Comparison of ENCODE assay signal across 19 cellular contexts in the genomic region with DNA sequence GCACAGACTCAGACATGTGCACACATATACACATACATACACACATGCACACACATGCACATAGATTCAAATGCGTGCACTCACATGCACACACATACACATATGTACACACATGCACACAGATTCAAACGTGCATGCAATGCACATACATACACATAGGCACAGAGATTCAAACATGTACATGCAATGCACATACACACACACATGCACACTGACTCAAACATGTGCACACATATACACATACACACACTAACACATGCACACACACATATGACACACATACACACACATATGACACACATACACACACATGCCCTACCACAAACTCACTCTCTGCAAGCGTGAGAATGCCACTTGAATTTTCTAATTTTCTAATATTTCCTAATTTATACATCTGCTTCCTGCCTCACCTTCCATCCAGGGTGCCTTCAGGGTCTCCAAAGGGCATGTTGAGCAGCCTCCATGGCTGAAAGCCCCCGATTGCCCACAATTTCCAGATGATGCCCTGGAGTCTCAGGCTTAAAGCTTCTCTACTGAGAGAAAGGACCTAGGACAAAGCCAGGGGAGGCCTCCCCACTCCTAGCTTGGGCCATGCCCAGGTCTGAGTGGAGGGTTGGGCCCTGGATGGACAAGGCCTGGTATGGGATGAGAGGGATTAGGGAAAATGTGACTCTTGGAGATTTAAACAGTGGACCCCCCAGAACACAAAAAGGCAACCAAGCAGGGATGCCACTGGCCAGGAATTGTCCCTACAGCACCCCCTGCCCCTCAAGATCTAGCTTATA.
DNase-seq lines count a peak whose midpoint lies in the region; ATAC-seq, FAIRE-seq and TF ChIP-seq lines count a peak whose summit lies in the region.
"Had no signal": no experiment of that assay in that cellular context is flagged by ENCODE, and none has a peak within 500 bp of the region (broad histone marks: within the 10 kb centered on the region; RNA-seq: fewer than 3 reads in every experiment).

No MANE protein-coding gene starts in this region.

- H3K56ac ChIP-seq in H1 (replicated peaks; ENCODE audit: insufficient read length, low read depth, low read length): no peak overlapping the region

- H3K27me3 Mint-ChIP-seq in osteocyte (ENCODE audit: unreplicated experiment): no peaks in the 10 kb centered on the region
- H3K27me3 Mint-ChIP-seq: CD4-positive, alpha-beta memory T cell had no signal

- ATAC-seq in GM12878 (no peak), GM18505 (IDR thresholded peaks at IDR 0.05; ENCODE audit: unreplicated experiment) (no peak), HG03457 (IDR thresholded peaks at IDR 0.05; ENCODE audit: unreplicated experiment) (no peak)
- ATAC-seq: HCT116 had no signal

- no peak overlapping the region for H3K14ac ChIP-seq in H1 (ENCODE audit: insufficient read length)

- CTCF ChIA-PET in GM12878 (lab: Yijun Ruan, JAX) (no interaction called here), H1 (lab: Charles Lee; ENCODE audit: partially characterized antibody) (interaction anchor here (0.7 to 1.6 kb wide), 3 partner anchors 13 to 41 kb away, joined by 3 read pairs; no protein-coding TSS in a partner anchor)

- H3K79me1 ChIP-seq in H1 (ENCODE audit: low read depth, low read length): no peaks in the 10 kb centered on the region

- H3K18ac ChIP-seq in H1 (ENCODE audit: extremely low read depth, low read length): no peak overlapping the region

- H3K4me2 ChIP-seq in GM12878 (ENCODE audit: control insufficient read depth, insufficient read depth): no peak overlapping the region
- H3K4me2 ChIP-seq in H1 (ENCODE audit: insufficient read depth in 1 of 2, low read depth in 2 of 2, low read length in 2 of 2): no peak overlapping the region

- H2BK120ac ChIP-seq in H1 (replicated peaks; ENCODE audit: low read depth, low read length): no peak overlapping the region

- no peaks in the 10 kb centered on the region for H3K4me1 Mint-ChIP-seq in osteocyte (ENCODE audit: unreplicated experiment)
- H3K4me1 Mint-ChIP-seq: CD4-positive, alpha-beta memory T cell; H9 had no signal

- peaks cover 67% of the 10 kb centered on the region for H3K9me3 Mint-ChIP-seq in osteocyte (ENCODE audit: unreplicated experiment)

- TF ChIP-seq POLR2A in GM12878 (IDR thresholded peaks at IDR 0.05; ENCODE audit: low read depth, low read length): no peak
- TF ChIP-seq POLR2A in H1 (IDR thresholded peaks at IDR 0.05; ENCODE audit: control extremely low read depth in 1 of 2, low read depth in 2 of 2, low read length in 2 of 2): no peak
- no peak for TF ChIP-seq POLR2A in lower leg skin (IDR thresholded peaks at IDR 0.05)
- no peak for TF ChIP-seq POLR2A in GM18505 (IDR thresholded peaks at IDR 0.05; ENCODE audit: borderline replicate concordance, extremely low read depth, insufficient read depth, insufficient read length)

- H3K27ac Mint-ChIP-seq in osteocyte (ENCODE audit: unreplicated experiment): no peak overlapping the region
- H3K27ac Mint-ChIP-seq: CD4-positive, alpha-beta memory T cell; H9 had no signal

- TF ChIP-seq CTCF in GM12878 (IDR thresholded peaks at IDR 0.05 in 2 of 3, conservative IDR thresholded peaks at IDR 0.05 in 1 of 3; ENCODE audit: control insufficient read depth in 2 of 3, extremely low read depth in 1 of 3, insufficient read depth in 1 of 3, low read depth in 3 of 3, low read length in 3 of 3) (no peak), H1 (IDR thresholded peaks at IDR 0.05; ENCODE audit: control extremely low read depth in 1 of 3, insufficient read depth in 1 of 3, low read depth in 1 of 3, low read length in 3 of 3) (no peak), lower leg skin (IDR thresholded peaks at IDR 0.05) (no peak), osteocyte (IDR thresholded peaks at IDR 0.05) (no peak), dorsolateral prefrontal cortex (IDR thresholded peaks at IDR 0.05 in 54 of 56, conservative IDR thresholded peaks at IDR 0.05 in 2 of 56; ENCODE audit: low read depth in 1 of 56, partially characterized antibody in 56 of 56) (no peak)

- H3K27me3 ChIP-seq in GM12878 (replicated peaks in 1 of 2; ENCODE audit: control insufficient read depth in 2 of 2, insufficient read depth in 2 of 2, low read length in 1 of 2) (no peaks in the 10 kb centered on the region), H1 (replicated peaks in 1 of 4; ENCODE audit: control insufficient read depth in 3 of 4, extremely low read depth in 1 of 4, insufficient read depth in 3 of 4, low read length in 3 of 4) (no peaks in the 10 kb centered on the region), SJCRH30 (no peaks in the 10 kb centered on the region), dorsolateral prefrontal cortex (peaks cover 0 to 9% (median 0%) of the 10 kb centered on the region in 45 donors)

- H2BK15ac ChIP-seq in H1 (ENCODE audit: low read length): no peak overlapping the region

- 19% methylated on average over 4 of the region's 4 CpGs for WGBS in GM12878 (ENCODE audit: insufficient coverage, insufficient replicate concordance, low lambda C conversion rate, missing lambda C conversion rate)
- WGBS in H1 (ENCODE audit: extremely low coverage in 1 of 2, insufficient coverage in 1 of 2, insufficient read length in 1 of 2, insufficient replicate concordance in 2 of 2, low coverage in 1 of 2, low lambda C conversion rate in 2 of 2, missing lambda C conversion rate in 1 of 2), 2 experiments: 91% methylated on average over 4 of the region's 4 CpGs; no CpG with 5 or more reads in 1 of the 2 experiments
- 89 to 90% methylated on average over 4 of the region's 4 CpGs for WGBS in lower leg skin, 2 donors

- no peak for TF ChIP-seq RAD21 in GM12878 (IDR thresholded peaks at IDR 0.05; ENCODE audit: insufficient read depth, low read depth, low read length)
- TF ChIP-seq RAD21 in H1 (IDR thresholded peaks at IDR 0.05 in 1 of 2, conservative IDR thresholded peaks at IDR 0.05 in 1 of 2; ENCODE audit: low read depth in 2 of 2, low read length in 2 of 2): no peak

- BruUV-seq in GM12878 (replicated peaks; lab: Mats Ljungman, UMichigan): no TSS peak

- RAD21 ChIA-PET in GM12878 (lab: Charles Lee; ENCODE audit: unreplicated experiment): no interaction called here

- H3K4me1 ChIP-seq in GM12878 (ENCODE audit: control insufficient read depth, insufficient read depth, low read length) (no peaks in the 10 kb centered on the region), H1 (replicated peaks in 1 of 4; ENCODE audit: control insufficient read depth in 3 of 4, insufficient read depth in 4 of 4, low read length in 3 of 4) (no peaks in the 10 kb centered on the region), SJCRH30 (no peaks in the 10 kb centered on the region)

- no peak overlapping the region for H3K4ac ChIP-seq in H1 (replicated peaks; ENCODE audit: insufficient read length, low read depth, low read length)

- H3K27ac ChIP-seq in GM12878 (ENCODE audit: control insufficient read depth, insufficient read depth) (no peak overlapping the region), H1 (ENCODE audit: low read depth, low read length) (no peak overlapping the region), SJCRH30 (no peak overlapping the region), dorsolateral prefrontal cortex (no peak overlapping the region)

- no peaks in the 10 kb centered on the region for H3K36me3 Mint-ChIP-seq in osteocyte (ENCODE audit: unreplicated experiment)
- H3K36me3 Mint-ChIP-seq: CD4-positive, alpha-beta memory T cell had no signal

- H3K9me3 ChIP-seq in GM12878 (replicated peaks; ENCODE audit: control insufficient read depth, insufficient read depth, low read length): no peaks in the 10 kb centered on the region; the same call in 2 of the 3 replicates
- peaks cover 6 to 10% of the 10 kb centered on the region in 2 experiments; a peak in 3 of 4 replicates for H3K9me3 ChIP-seq in H1 (ENCODE audit: insufficient read depth in 2 of 2, low read depth in 1 of 2, low read length in 1 of 2)
- H3K9me3 ChIP-seq in SJCRH30 (replicated peaks): no peaks in the 10 kb centered on the region

- no peak for FAIRE-seq in GM12878 (lab: Jason Lieb, UNC)
- no peak for FAIRE-seq in H1 (lab: Jason Lieb, UNC)
- FAIRE-seq: GM18507 had no signal

- no peak overlapping the region for H3K23ac ChIP-seq in H1 (ENCODE audit: insufficient read length)

- no peak overlapping the region for H2BK12ac ChIP-seq in H1 (ENCODE audit: low read depth, low read length)

- no peak for TF ChIP-seq EP300 in GM12878 (IDR thresholded peaks at IDR 0.05; ENCODE audit: borderline replicate concordance in 1 of 2, control insufficient read depth in 1 of 2, low read depth in 2 of 2, low read length in 2 of 2)
- no peak for TF ChIP-seq EP300 in H1 (IDR thresholded peaks at IDR 0.05; ENCODE audit: borderline replicate concordance in 1 of 2, low read depth in 2 of 2, low read length in 2 of 2)

- SMC1A ChIA-PET in GM12878 (lab: Charles Lee; ENCODE audit: uncharacterized antibody, unreplicated experiment): no interaction called here

- no peak overlapping the region for H3K9ac ChIP-seq in GM12878 (ENCODE audit: control insufficient read depth, insufficient read depth, low read length)
- no peak overlapping the region for H3K9ac ChIP-seq in H1 (replicated peaks in 1 of 4; ENCODE audit: extremely low read depth in 1 of 4, low read depth in 3 of 4, low read length in 3 of 4)

- H3K79me2 ChIP-seq in GM12878 (ENCODE audit: control insufficient read depth, insufficient read depth, low read length) (no peaks in the 10 kb centered on the region), H1 (ENCODE audit: control insufficient read depth in 1 of 2, insufficient read depth in 2 of 2, low read length in 2 of 2) (no peaks in the 10 kb centered on the region)

- peaks cover 2% of the 10 kb centered on the region; the same call in 1 of the 2 replicates for H3K23me2 ChIP-seq in H1 (ENCODE audit: low read depth, low read length)

- H2AFZ ChIP-seq in GM12878 (ENCODE audit: control insufficient read depth, low read depth, low read length): no peak overlapping the region
- no peak overlapping the region for H2AFZ ChIP-seq in H1 (ENCODE audit: low read length)

- in situ Hi-C loops in GM12878 (cut with MboI): no loop called here

- no peak overlapping the region for H4K91ac ChIP-seq in H1 (replicated peaks; ENCODE audit: insufficient read length, low read length)

- H2BK5ac ChIP-seq in H1 (ENCODE audit: low read depth, low read length): no peak overlapping the region

- no peak overlapping the region for H2AK5ac ChIP-seq in H1 (ENCODE audit: low read depth, low read length)

- 0 out of 2 replicates have a peak overlapping the region, but pooled peaks have one; percentile 21 for H2BK20ac ChIP-seq in H1 (ENCODE audit: low read length)

- POLR2A ChIA-PET in GM12878 (lab: Charles Lee) (no interaction called here), H1 (lab: Charles Lee; ENCODE audit: partially characterized antibody) (no interaction called here)

- H3K4me3 ChIP-seq in GM12878: no peak overlapping the region
- no peak overlapping the region for H3K4me3 ChIP-seq in H1 (ENCODE audit: extremely low read depth in 1 of 4, insufficient read depth in 2 of 4, low read depth in 3 of 4, low read length in 4 of 4)
- H3K4me3 ChIP-seq in lower leg skin (ENCODE audit: low read depth, poor library complexity, severe bottlenecking): no peak overlapping the region
- H3K4me3 ChIP-seq in SJCRH30: no peak overlapping the region
- H3K4me3 ChIP-seq in dorsolateral prefrontal cortex: no peak overlapping the region

- H4K5ac ChIP-seq in H1 (ENCODE audit: insufficient read length, low read depth, low read length): no peak overlapping the region

- no peak overlapping the region for H4K8ac ChIP-seq in H1 (ENCODE audit: extremely low read depth, insufficient read depth, low read length)

- DNase-seq in GM12878 (ENCODE audit: low read depth, low spot score) (no peak), H1 (ENCODE audit: low read depth in 1 of 2, low spot score in 2 of 2) (no peak), lower leg skin (ENCODE audit: low spot score in 2 of 2) (peak; percentile 6 to 34), osteocyte (ENCODE audit: extremely low spot score, unreplicated experiment) (peak; percentile 63), SJCRH30 (no peak), dorsolateral prefrontal cortex (no peak)
- DNase-seq: C1 segment of cervical spinal cord; Calu3; CD4-positive, alpha-beta memory T cell; COR-L47; DMS53; DMS79 treated with DMSO at 0.1 percent for 48 hours; GF-D8; GOT3; H9 had no signal

- H4K20me1 ChIP-seq in GM12878 (ENCODE audit: control insufficient read depth, insufficient read depth): no peaks in the 10 kb centered on the region
- no peaks in the 10 kb centered on the region for H4K20me1 ChIP-seq in H1 (replicated peaks in 1 of 2; ENCODE audit: control insufficient read depth in 1 of 2, insufficient read depth in 2 of 2, low read length in 2 of 2)

- H3K36me3 ChIP-seq in GM12878 (ENCODE audit: control insufficient read depth in 2 of 2, insufficient read depth in 2 of 2, low read length in 1 of 2) (no peaks in the 10 kb centered on the region), H1 (ENCODE audit: control insufficient read depth in 2 of 4, insufficient read depth in 4 of 4, low read length in 3 of 4) (no peaks in the 10 kb centered on the region), SJCRH30 (no peaks in the 10 kb centered on the region)

- intact Hi-C loops in GM12878 (cut with micrococcal nuclease; ENCODE audit: unreplicated experiment) (no loop called here), lower leg skin (cut with DNase I; ENCODE audit: low total_unique reads) (no loop called here), dorsolateral prefrontal cortex (cut with DNase I) (no loop called here)

- H3K4me3 Mint-ChIP-seq in osteocyte (ENCODE audit: unreplicated experiment): no peak overlapping the region
- H3K4me3 Mint-ChIP-seq: CD4-positive, alpha-beta memory T cell; H9 had no signal

Comparison
In these comparisons a context has a peak if more than half of its experiments do, and no peak if none do; other contexts are left out.
1. DNase-seq: peak in lower leg skin (2 of 2) and osteocyte (single experiment); none in GM12878 (single experiment), H1 (0 of 2), SJCRH30 (0 of 2) and dorsolateral prefrontal cortex (0 of 10).